14 cellular contexts compared by ENCODE assay signal in genomic region chr2:217220228-217221013, GRCh38.
A peak's percentile ranks its signal among the peaks of the same experiment; 100 is the strongest.
DNase-seq lines count a peak whose midpoint lies in the region; ATAC-seq and TF ChIP-seq lines count a peak whose summit lies in the region.
"Had no signal": no experiment of that assay in that cellular context is flagged by ENCODE, and none has a peak within 500 bp of the region (broad histone marks: within the 10 kb centered on the region; RNA-seq: fewer than 3 reads in every experiment).

No MANE protein-coding gene starts in this region.

- H3K36me3 ChIP-seq in right atrium auricular region (no peaks in the 10 kb centered on the region), ascending aorta (no peaks in the 10 kb centered on the region), transverse colon (no peaks in the 10 kb centered on the region)

- in situ Hi-C loops in transverse colon (cut with MboI; ENCODE audit: low pct_ligation_motif_present in 1 of 4, low pct_unique_long_range_greater_than_20kb in 1 of 4, low sequenced_read_pairs in 3 of 4): no loop called here

- TF ChIP-seq POLR2A in transverse colon (IDR thresholded peaks at IDR 0.05): no peak

- no peaks in the 10 kb centered on the region for H3K27me3 ChIP-seq in right atrium auricular region
- no peaks in the 10 kb centered on the region for H3K27me3 ChIP-seq in ascending aorta
- no peaks in the 10 kb centered on the region for H3K27me3 ChIP-seq in transverse colon

- TF ChIP-seq CTCF in right atrium auricular region (IDR thresholded peaks at IDR 0.05) (no peak), ascending aorta (IDR thresholded peaks at IDR 0.05) (no peak), transverse colon (IDR thresholded peaks at IDR 0.05) (no peak)

- TF ChIP-seq EP300 in transverse colon (IDR thresholded peaks at IDR 0.05; ENCODE audit: low read depth): no peak

- H3K27ac ChIP-seq in right atrium auricular region (no peak overlapping the region), ascending aorta (peak overlapping the region; percentile 53 to 58), transverse colon (no peak overlapping the region)
- H3K27ac ChIP-seq: 22Rv1 had no signal

- H3K4me1 ChIP-seq in right atrium auricular region: peaks cover 0 to 6% of the 10 kb centered on the region in 2 donors
- H3K4me1 ChIP-seq in ascending aorta: peaks cover 3 to 32% of the 10 kb centered on the region in 2 donors
- peaks cover 0 to 23% (median 0%) of the 10 kb centered on the region in 4 donors for H3K4me1 ChIP-seq in transverse colon

- H3K9me3 ChIP-seq in right atrium auricular region (no peaks in the 10 kb centered on the region), ascending aorta (no peaks in the 10 kb centered on the region), transverse colon (no peaks in the 10 kb centered on the region)

- 67 to 78% methylated on average over 3 to 5 of the region's 5 CpGs for WGBS in transverse colon (ENCODE audit: low coverage in 1 of 2), 2 donors

- DNase-seq in left cardiac atrium (peak; percentile 24), right atrium auricular region (ENCODE audit: low spot score) (no peak), ascending aorta (ENCODE audit: low spot score in 2 of 2) (peak in 1 of 2 donors; percentile 66), left kidney (ENCODE audit: low read depth, low spot score) (peak; percentile 28), NCI-H146 treated with DMSO at 0.1 percent for 48 hours (lab: John Stamatoyannopoulos, UW; ENCODE audit: unreplicated experiment) (no peak), transverse colon (no peak), NCI-H510A treated with DMSO at 0.1 percent for 48 hours (lab: John Stamatoyannopoulos, UW) (no peak)
- DNase-seq: activated CD8-positive, alpha-beta memory T cell treated with anti-CD3 and anti-CD28 coated beads for 24 hours; effector CD4-positive, alpha-beta T cell; NCI-H1436 treated with DMSO at 0.1 percent for 48 hours; NCI-H524; posterior cingulate gyrus had no signal

- H3K4me3 ChIP-seq in right atrium auricular region (no peak overlapping the region), ascending aorta (no peak overlapping the region), transverse colon (no peak overlapping the region)

- ATAC-seq in left cardiac atrium (no peak), GM21515 (IDR thresholded peaks at IDR 0.05; ENCODE audit: unreplicated experiment) (no peak)

- intact Hi-C loops in left cardiac atrium (cut with DNase I): no loop called here
- intact Hi-C loops in ascending aorta (cut with DNase I): loop anchor here (5.0 kb wide), 3 partner anchors 113 to 523 kb away; partner anchors contain the start of gene IGFBP5
- intact Hi-C loops in transverse colon (cut with DNase I; ENCODE audit: low total_unique reads): no loop called here

Comparison
In these comparisons a context has a peak if more than half of its experiments do, and no peak if none do; other contexts are left out.
1. DNase-seq: peak in left cardiac atrium (single experiment) and left kidney (single experiment); none in right atrium auricular region (single experiment), NCI-H146 treated with DMSO at 0.1 percent for 48 hours (single experiment), transverse colon (single experiment) and NCI-H510A treated with DMSO at 0.1 percent for 48 hours (single experiment).
2. H3K27ac ChIP-seq: peak in ascending aorta (2 of 2); none in right atrium auricular region (0 of 2) and transverse colon (0 of 4).